10 cellular contexts compared by ENCODE assay signal in genomic region chr3:109702252-109702651, GRCh38.
DNase-seq lines count a peak whose midpoint lies in the region; ATAC-seq and TF ChIP-seq lines count a peak whose summit lies in the region.
"Had no signal": no experiment of that assay in that cellular context is flagged by ENCODE, and none has a peak within 500 bp of the region (broad histone marks: within the 10 kb centered on the region; RNA-seq: fewer than 3 reads in every experiment).

No MANE protein-coding gene starts in this region.

- peaks cover 6% of the 10 kb centered on the region for H3K9me3 Mint-ChIP-seq in progenitor cell of endocrine pancreas (ENCODE audit: low read depth)

- no peaks in the 10 kb centered on the region for H3K4me1 Mint-ChIP-seq in progenitor cell of endocrine pancreas (ENCODE audit: low read depth)

- no peaks in the 10 kb centered on the region for H3K27me3 Mint-ChIP-seq in progenitor cell of endocrine pancreas

- H3K36me3 Mint-ChIP-seq in progenitor cell of endocrine pancreas (ENCODE audit: insufficient read depth), result no peaks in the 10 kb centered on the region

- ATAC-seq in HG02981 (IDR thresholded peaks at IDR 0.05; ENCODE audit: unreplicated experiment) (peak; percentile 93), SK-N-SH treated with all-trans-retinoic acid at 6 μM for 48 hours (peak; percentile 77), HG03175 (IDR thresholded peaks at IDR 0.05; ENCODE audit: unreplicated experiment) (no peak)

- H3K4me3 Mint-ChIP-seq in progenitor cell of endocrine pancreas (ENCODE audit: low read depth), result no peak overlapping the region

- no peak for TF ChIP-seq CTCF in progenitor cell of endocrine pancreas (IDR thresholded peaks at IDR 0.05; ENCODE audit: unreplicated experiment)

- peak; percentile 20 for DNase-seq in activated CD4-positive, alpha-beta T cell treated with anti-CD3 and anti-CD28 coated beads for 48 hours
- DNase-seq in activated CD4-positive, alpha-beta T cell treated with anti-CD3 and anti-CD28 coated beads, Interleukin-2, amount 50 U/mL, for 1 hour, result no peak
- DNase-seq in progenitor cell of endocrine pancreas (ENCODE audit: low spot score, unreplicated experiment) (no peak), NCI-H2107 (lab: John Stamatoyannopoulos, UW) (no peak), NCI-H1417 (lab: John Stamatoyannopoulos, UW) (no peak)
- DNase-seq: activated gamma-delta T cell, NCI-H524 treated with DMSO at 0.1 percent for 48 hours had no signal

- peak overlapping the region; percentile 33 for H3K27ac Mint-ChIP-seq in progenitor cell of endocrine pancreas

TF ChIP-seq in SK-N-SH treated with all-trans-retinoic acid at 6 μM for 48 hours, 23 proteins besides CTCF, POLR2A, EP300 and RAD21:
- TF ChIP-seq RARB (CRISPR knock-in tag; IDR thresholded peaks at IDR 0.05), result no peak
- TF ChIP-seq TSHZ2 (CRISPR knock-in tag; IDR thresholded peaks at IDR 0.05), result no peak
- TF ChIP-seq PATZ1 (CRISPR knock-in tag; IDR thresholded peaks at IDR 0.05; ENCODE audit: borderline replicate concordance), result no peak
- no peak for TF ChIP-seq OSR1 (CRISPR knock-in tag; IDR thresholded peaks at IDR 0.05)
- no peak for TF ChIP-seq ARNTL (CRISPR knock-in tag; IDR thresholded peaks at IDR 0.05; ENCODE audit: borderline replicate concordance, low read depth)
- TF ChIP-seq BACH2 (CRISPR knock-in tag; IDR thresholded peaks at IDR 0.05; ENCODE audit: borderline replicate concordance), result no peak
- no peak for TF ChIP-seq ZC3H10 (CRISPR knock-in tag; IDR thresholded peaks at IDR 0.05)
- TF ChIP-seq GLIS3 (CRISPR knock-in tag; IDR thresholded peaks at IDR 0.05), result no peak
- no peak for TF ChIP-seq CSDC2 (CRISPR knock-in tag; IDR thresholded peaks at IDR 0.05)
- no peak for TF ChIP-seq TOX (CRISPR knock-in tag; IDR thresholded peaks at IDR 0.05; ENCODE audit: borderline replicate concordance)
- no peak for TF ChIP-seq ZFP3 (CRISPR knock-in tag; IDR thresholded peaks at IDR 0.05)
- TF ChIP-seq TCF4 (CRISPR knock-in tag; IDR thresholded peaks at IDR 0.05; ENCODE audit: borderline replicate concordance), result no peak
- no peak for TF ChIP-seq ZNF8 (CRISPR knock-in tag; IDR thresholded peaks at IDR 0.05)
- TF ChIP-seq CREB5 (CRISPR knock-in tag; IDR thresholded peaks at IDR 0.05; ENCODE audit: low read depth), result no peak
- TF ChIP-seq ZNF565 (CRISPR knock-in tag; conservative IDR thresholded peaks at IDR 0.05; ENCODE audit: low read depth), result no peak
- TF ChIP-seq ZFP30 (CRISPR knock-in tag; IDR thresholded peaks at IDR 0.05), result no peak
